In genomic region chr5:19538607-19539006, GRCh38 we compare ENCODE assay signal across 26 cellular contexts.
DNase-seq lines count a peak whose midpoint lies in the region; ATAC-seq and TF ChIP-seq lines count a peak whose summit lies in the region.
"Had no signal": no experiment of that assay in that cellular context is flagged by ENCODE, and none has a peak within 500 bp of the region (broad histone marks: within the 10 kb centered on the region; RNA-seq: fewer than 3 reads in every experiment).

No MANE protein-coding gene starts in this region.

- no peak for TF ChIP-seq EP300 in transverse colon (IDR thresholded peaks at IDR 0.05; ENCODE audit: low read depth)

- H3K4me1 ChIP-seq in transverse colon (no peaks in the 10 kb centered on the region), MM.1S (ENCODE audit: low read length) (no peaks in the 10 kb centered on the region), breast epithelium (no peaks in the 10 kb centered on the region)
- H3K4me1 ChIP-seq: HAP-1, SJSA1 had no signal

- WGBS in transverse colon (ENCODE audit: low coverage in 1 of 2), 2 donors: 80% methylated on average over 2 of the region's 2 CpGs

- peak; percentile 25; the same call in 1 of the 2 replicates for TF ChIP-seq CTCF in LNCAP (IDR thresholded peaks at IDR 0.05)
- TF ChIP-seq CTCF in WTC11 (IDR thresholded peaks at IDR 0.05): no peak; the same call in 1 of the 2 replicates
- TF ChIP-seq CTCF in transverse colon (IDR thresholded peaks at IDR 0.05): no peak
- no peak for TF ChIP-seq CTCF in MM.1S (IDR thresholded peaks at IDR 0.05; ENCODE audit: low read length)
- no peak for TF ChIP-seq CTCF in breast epithelium (IDR thresholded peaks at IDR 0.05)

- in situ Hi-C loops in transverse colon (cut with MboI; ENCODE audit: low pct_ligation_motif_present in 1 of 4, low pct_unique_long_range_greater_than_20kb in 1 of 4, low sequenced_read_pairs in 3 of 4): no loop called here

- TF ChIP-seq POLR2A in transverse colon (IDR thresholded peaks at IDR 0.05): no peak
- no peak for TF ChIP-seq POLR2A in breast epithelium (IDR thresholded peaks at IDR 0.05)

- H3K36me3 Mint-ChIP-seq in WTC11: peaks cover 3% of the 10 kb centered on the region; the same call in 1 of the 2 replicates
- H3K36me3 Mint-ChIP-seq: CD14-positive monocyte; CD8-positive, alpha-beta memory T cell had no signal

- H3K27me3 Mint-ChIP-seq in WTC11 (ENCODE audit: low read depth): no peaks in the 10 kb centered on the region
- H3K27me3 Mint-ChIP-seq: B cell; CD8-positive, alpha-beta memory T cell had no signal

- POLR2A ChIA-PET in WTC11 (lab: Charles Lee): no interaction called here

- H3K27me3 ChIP-seq in transverse colon (no peaks in the 10 kb centered on the region), MM.1S (replicated peaks; ENCODE audit: insufficient read depth, low read length) (no peaks in the 10 kb centered on the region), breast epithelium (no peaks in the 10 kb centered on the region)
- H3K27me3 ChIP-seq: MG63, SJSA1 had no signal

- H3K27ac Mint-ChIP-seq in WTC11: no peak overlapping the region
- H3K27ac Mint-ChIP-seq: B cell; CD14-positive monocyte; CD8-positive, alpha-beta memory T cell; HFFc6 had no signal

- peaks cover 20% of the 10 kb centered on the region for H3K9me3 Mint-ChIP-seq in WTC11

- H3K4me2 ChIP-seq in MM.1S (ENCODE audit: low read depth, low read length): no peak overlapping the region

- H3K4me1 Mint-ChIP-seq in WTC11: no peaks in the 10 kb centered on the region
- H3K4me1 Mint-ChIP-seq: B cell; CD14-positive monocyte; CD8-positive, alpha-beta memory T cell had no signal

- ATAC-seq in WTC11: peak; percentile 64
- ATAC-seq: HepG2 had no signal

- no peak overlapping the region for H3K4me3 Mint-ChIP-seq in WTC11
- H3K4me3 Mint-ChIP-seq: B cell; CD14-positive monocyte; CD8-positive, alpha-beta memory T cell; HFFc6 had no signal

- H3F3A ChIP-seq in MM.1S (ENCODE audit: insufficient read depth, low read length): no peaks in the 10 kb centered on the region

- CTCF ChIA-PET in WTC11 (lab: Charles Lee): no interaction called here

- no peaks in the 10 kb centered on the region for H3K9me2 ChIP-seq in MM.1S (replicated peaks; ENCODE audit: insufficient read depth, low read length)

- no peak overlapping the region for H3K9ac ChIP-seq in MM.1S (ENCODE audit: low read length)

- H3K27ac ChIP-seq in transverse colon: no peak overlapping the region
- H3K27ac ChIP-seq in MM.1S (ENCODE audit: low read length): no peak overlapping the region
- H3K27ac ChIP-seq in breast epithelium: no peak overlapping the region
- H3K27ac ChIP-seq: SJSA1 had no signal

- H3K79me2 ChIP-seq in MM.1S (ENCODE audit: low read length): no peaks in the 10 kb centered on the region

- H3K36me3 ChIP-seq in transverse colon: no peaks in the 10 kb centered on the region
- no peaks in the 10 kb centered on the region for H3K36me3 ChIP-seq in MM.1S (replicated peaks; ENCODE audit: insufficient read depth, low read length)
- no peaks in the 10 kb centered on the region for H3K36me3 ChIP-seq in breast epithelium
- H3K36me3 ChIP-seq: HAP-1, MG63, SJSA1 had no signal

- H3K4me3 ChIP-seq in transverse colon (no peak overlapping the region), MM.1S (ENCODE audit: low read length) (no peak overlapping the region), breast epithelium (no peak overlapping the region)
- H3K4me3 ChIP-seq: HAP-1, MG63, SJSA1 had no signal

- H3K9me3 ChIP-seq in transverse colon: no peaks in the 10 kb centered on the region
- H3K9me3 ChIP-seq in MM.1S (replicated peaks; ENCODE audit: insufficient read depth, low read length): no peaks in the 10 kb centered on the region
- H3K9me3 ChIP-seq in breast epithelium: no peaks in the 10 kb centered on the region
- H3K9me3 ChIP-seq: HAP-1 had no signal

- DNase-seq in WTC11 (ENCODE audit: low spot score) (no peak), iPS-NIHi7 (ENCODE audit: extremely low spot score) (peak; percentile 12), transverse colon (no peak), MM.1S (no peak), NCI-H1048 (lab: John Stamatoyannopoulos, UW) (no peak), breast epithelium (ENCODE audit: low spot score in 2 of 2) (no peak)
- DNase-seq: CD8-positive, alpha-beta memory T cell; DMS 273 treated with DMSO at 0.1 percent for 48 hours; HFFc6; Karpas-422; MG63; NCI-H1417; NCI-H1694; NCI-H2029 treated with DMSO at 0.1 percent for 48 hours; NCI-H446 treated with DMSO at 0.1 percent for 48 hours; NCI-H526; NCI-H82; NK-92 treated with Interleukin-12 subunit alpha and Interleukin-12 subunit beta, amount 100 ng/mL, for 24 hours; Right ventricle myocardium superior; RPMI8226 had no signal

- intact Hi-C loops in transverse colon (cut with DNase I; ENCODE audit: low total_unique reads): no loop called here
- intact Hi-C loops in breast epithelium (cut with DNase I; ENCODE audit: low total_unique reads): no loop called here

- H2AFZ ChIP-seq in MM.1S (ENCODE audit: low read length): no peak overlapping the region

- no peaks in the 10 kb centered on the region for H4K20me1 ChIP-seq in MM.1S (ENCODE audit: insufficient read depth, low read length)

TF ChIP-seq in WTC11, 78 proteins besides CTCF, POLR2A, EP300 and RAD21 (continues in another document):
- no peak for TF ChIP-seq TEAD4 (CRISPR knock-in tag; IDR thresholded peaks at IDR 0.05)
- TF ChIP-seq ZNF416 (CRISPR knock-in tag; IDR thresholded peaks at IDR 0.05): no peak
- no peak for TF ChIP-seq ZNF121 (CRISPR knock-in tag; IDR thresholded peaks at IDR 0.05)
- no peak for TF ChIP-seq NFATC4 (CRISPR knock-in tag; IDR thresholded peaks at IDR 0.05)
- TF ChIP-seq ZNF671 (CRISPR knock-in tag; IDR thresholded peaks at IDR 0.05): no peak
- no peak for TF ChIP-seq KAT7 (CRISPR knock-in tag; IDR thresholded peaks at IDR 0.05; ENCODE audit: borderline replicate concordance)
- no peak for TF ChIP-seq GRHL2 (CRISPR knock-in tag; IDR thresholded peaks at IDR 0.05; ENCODE audit: insufficient replicate concordance, severe bottlenecking)
- no peak for TF ChIP-seq PREB (CRISPR knock-in tag; IDR thresholded peaks at IDR 0.05; ENCODE audit: borderline replicate concordance)
- no peak for TF ChIP-seq ARID4B (CRISPR knock-in tag; IDR thresholded peaks at IDR 0.05; ENCODE audit: borderline replicate concordance)
- TF ChIP-seq ZNF512 (CRISPR knock-in tag; IDR thresholded peaks at IDR 0.05; ENCODE audit: borderline replicate concordance): no peak
- TF ChIP-seq CREM (CRISPR knock-in tag; IDR thresholded peaks at IDR 0.05): no peak
